Comparison of ENCODE assay signal across 17 cellular contexts in the genomic region with DNA sequence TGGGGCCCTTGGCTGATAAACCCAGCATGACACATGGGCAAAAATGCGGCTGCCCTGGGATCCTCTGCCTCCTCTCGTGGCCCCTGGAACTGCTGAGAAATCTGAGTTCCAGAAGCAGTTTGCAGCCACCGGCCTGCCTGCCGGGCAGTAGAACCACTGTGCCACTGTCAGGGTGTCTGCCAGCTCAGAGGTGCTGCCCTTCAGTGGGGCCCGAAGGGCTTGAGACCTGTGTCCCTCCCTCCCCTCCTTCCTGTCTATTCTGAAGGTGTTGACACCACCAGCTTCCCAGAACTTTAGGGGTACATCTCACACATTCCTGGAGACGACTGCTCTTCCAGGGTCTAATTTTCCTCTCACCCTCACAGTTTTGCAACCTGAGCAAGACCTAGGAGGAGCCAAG.
DNase-seq lines count a peak whose midpoint lies in the region; ATAC-seq and TF ChIP-seq lines count a peak whose summit lies in the region.
"Had no signal": no experiment of that assay in that cellular context is flagged by ENCODE, and none has a peak within 500 bp of the region (broad histone marks: within the 10 kb centered on the region; RNA-seq: fewer than 3 reads in every experiment).

No MANE protein-coding gene starts in this region.

- POLR2A ChIA-PET in activated CD8-positive, alpha-beta T cell treated with anti-CD3 and anti-CD28 coated beads for 36 hours (lab: Charles Lee): no interaction called here

- H3K27ac Mint-ChIP-seq in activated CD8-positive, alpha-beta memory T cell treated with anti-CD3 and anti-CD28 coated beads, Interleukin-2, amount 10 ng/mL, durations not matched to agents 7 days and 5 days: peak overlapping the region; percentile 90
- peak overlapping the region; percentile 91 for H3K27ac Mint-ChIP-seq in activated CD8-positive, alpha-beta T cell treated with anti-CD3 and anti-CD28 coated beads for 36 hours
- H3K27ac Mint-ChIP-seq in immature natural killer cell: peak overlapping the region; percentile 79 to 97 (median 86)
- H3K27ac Mint-ChIP-seq: HFFc6, nephron had no signal

- no peak for TF ChIP-seq CTCF in activated CD8-positive, alpha-beta T cell treated with anti-CD3 and anti-CD28 coated beads for 36 hours (IDR thresholded peaks at IDR 0.05)

- peak; percentile 25 for ATAC-seq in activated CD8-positive, alpha-beta memory T cell treated with anti-CD3 and anti-CD28 coated beads, Interleukin-2, amount 10 ng/mL, durations not matched to agents 7 days and 5 days
- no peak for ATAC-seq in activated CD8-positive, alpha-beta T cell treated with anti-CD3 and anti-CD28 coated beads for 36 hours
- ATAC-seq in stimulated activated naive CD8-positive, alpha-beta T cell treated with anti-CD3 and anti-CD28 coated beads, Interleukin-15, Interleukin-2, amounts not matched to agents 100 U/mL and 50 U/mL, for 24 hours: peak; percentile 20
- ATAC-seq in HG03354 (IDR thresholded peaks at IDR 0.05; ENCODE audit: poor library complexity, severe bottlenecking, unreplicated experiment): no peak
- ATAC-seq: Right ventricle myocardium inferior had no signal

- intact Hi-C loops in activated CD8-positive, alpha-beta T cell treated with anti-CD3 and anti-CD28 coated beads for 36 hours (cut with micrococcal nuclease): no loop called here

- peaks cover 12% of the 10 kb centered on the region for H3K27me3 Mint-ChIP-seq in activated CD8-positive, alpha-beta memory T cell treated with anti-CD3 and anti-CD28 coated beads, Interleukin-2, amount 10 ng/mL, durations not matched to agents 7 days and 5 days
- H3K27me3 Mint-ChIP-seq in activated CD8-positive, alpha-beta T cell treated with anti-CD3 and anti-CD28 coated beads for 36 hours: no peaks in the 10 kb centered on the region
- peaks cover 0 to 4% (median 2%) of the 10 kb centered on the region in 3 donors for H3K27me3 Mint-ChIP-seq in immature natural killer cell (ENCODE audit: low read depth in 3 of 3)

- H3K36me3 Mint-ChIP-seq in activated CD8-positive, alpha-beta memory T cell treated with anti-CD3 and anti-CD28 coated beads, Interleukin-2, amount 10 ng/mL, durations not matched to agents 7 days and 5 days: peaks cover 4% of the 10 kb centered on the region
- no peaks in the 10 kb centered on the region for H3K36me3 Mint-ChIP-seq in activated CD8-positive, alpha-beta T cell treated with anti-CD3 and anti-CD28 coated beads for 36 hours (ENCODE audit: low read depth)
- peaks cover 4 to 7% (median 7%) of the 10 kb centered on the region in 3 donors for H3K36me3 Mint-ChIP-seq in immature natural killer cell

- peaks cover 26% of the 10 kb centered on the region for H3K4me1 Mint-ChIP-seq in activated CD8-positive, alpha-beta memory T cell treated with anti-CD3 and anti-CD28 coated beads, Interleukin-2, amount 10 ng/mL, durations not matched to agents 7 days and 5 days
- peaks cover 66% of the 10 kb centered on the region for H3K4me1 Mint-ChIP-seq in activated CD8-positive, alpha-beta T cell treated with anti-CD3 and anti-CD28 coated beads for 36 hours (ENCODE audit: low read depth)
- peaks cover 28 to 33% of the 10 kb centered on the region in 2 donors for H3K4me1 Mint-ChIP-seq in immature natural killer cell

- DNase-seq in activated CD8-positive, alpha-beta memory T cell treated with anti-CD3 and anti-CD28 coated beads, Interleukin-2, amount 10 ng/mL, durations not matched to agents 7 days and 5 days: no peak
- DNase-seq in activated CD8-positive, alpha-beta memory T cell treated with anti-CD3 and anti-CD28 coated beads for 24 hours: no peak
- no peak for DNase-seq in activated CD8-positive, alpha-beta T cell treated with anti-CD3 and anti-CD28 coated beads for 36 hours
- DNase-seq in immature natural killer cell: peak in 1 of 3 donors; percentile 4
- no peak for DNase-seq in stimulated activated naive CD8-positive, alpha-beta T cell treated with anti-CD3 and anti-CD28 coated beads, Interleukin-15, Interleukin-2, amounts not matched to agents 100 U/mL and 50 U/mL, for 24 hours
- DNase-seq in NCI-H82 (lab: John Stamatoyannopoulos, UW): no peak
- no peak for DNase-seq in effector CD4-positive, alpha-beta T cell
- DNase-seq: C1 segment of cervical spinal cord, DMS153, HFFc6, NCI-H1092 treated with DMSO at 0.1 percent for 48 hours, NCI-H2107, NCI-H524, tibial artery had no signal

- no peaks in the 10 kb centered on the region for H3K9me3 Mint-ChIP-seq in activated CD8-positive, alpha-beta memory T cell treated with anti-CD3 and anti-CD28 coated beads, Interleukin-2, amount 10 ng/mL, durations not matched to agents 7 days and 5 days (ENCODE audit: low read depth)
- H3K9me3 Mint-ChIP-seq in activated CD8-positive, alpha-beta T cell treated with anti-CD3 and anti-CD28 coated beads for 36 hours: peaks cover 4% of the 10 kb centered on the region
- no peaks in the 10 kb centered on the region for H3K9me3 Mint-ChIP-seq in immature natural killer cell

- no peak overlapping the region for H3K4me3 Mint-ChIP-seq in activated CD8-positive, alpha-beta memory T cell treated with anti-CD3 and anti-CD28 coated beads, Interleukin-2, amount 10 ng/mL, durations not matched to agents 7 days and 5 days
- H3K4me3 Mint-ChIP-seq in activated CD8-positive, alpha-beta T cell treated with anti-CD3 and anti-CD28 coated beads for 36 hours: peak overlapping the region; percentile 26
- H3K4me3 Mint-ChIP-seq in immature natural killer cell: peak overlapping the region; percentile 12 to 71 (median 49)
- H3K4me3 Mint-ChIP-seq: HFFc6, nephron had no signal

- CTCF ChIA-PET in activated CD8-positive, alpha-beta memory T cell treated with anti-CD3 and anti-CD28 coated beads, Interleukin-2, amount 10 ng/mL, durations not matched to agents 7 days and 5 days (lab: Charles Lee): interaction anchor here (0.9 to 1.7 kb wide), 2 partner anchors 14 to 32 kb away, joined by 3 to 7 read pairs; no protein-coding TSS in a partner anchor
- CTCF ChIA-PET in activated CD8-positive, alpha-beta T cell treated with anti-CD3 and anti-CD28 coated beads for 36 hours (lab: Charles Lee): interaction anchor here (1.3 kb wide), 1 partner anchor 9 kb away, joined by 3 read pairs; no protein-coding TSS in a partner anchor

Comparison
In these comparisons a context has a peak if more than half of its experiments do, and no peak if none do; other contexts are left out.
1. ATAC-seq: peak in activated CD8-positive, alpha-beta memory T cell treated with anti-CD3 and anti-CD28 coated beads, Interleukin-2, amount 10 ng/mL, durations not matched to agents 7 days and 5 days (single experiment) and stimulated activated naive CD8-positive, alpha-beta T cell treated with anti-CD3 and anti-CD28 coated beads, Interleukin-15, Interleukin-2, amounts not matched to agents 100 U/mL and 50 U/mL, for 24 hours (single experiment); none in activated CD8-positive, alpha-beta T cell treated with anti-CD3 and anti-CD28 coated beads for 36 hours (single experiment) and HG03354 (single experiment).
2. Peak in every context shown above with its lines, with median percentiles within 50 percentile points of each other: H3K27ac Mint-ChIP-seq.